22 cellular contexts compared by ENCODE assay signal in genomic region chr5:89878733-89879132, GRCh38.
"Had no signal": no experiment of that assay in that cellular context is flagged by ENCODE, and none has a peak within 500 bp of the region (broad histone marks: within the 10 kb centered on the region; RNA-seq: fewer than 3 reads in every experiment).

No MANE protein-coding gene starts in this region.

- H3K4me3 ChIP-seq: ascending aorta, cardiac muscle cell had no signal

- H3K4me3 Mint-ChIP-seq: activated CD4-positive, alpha-beta T cell treated with anti-CD3 and anti-CD28 coated beads, Interleukin-2, amount 10 ng/mL, durations not matched to agents 24 days and 14 days; activated naive CD8-positive, alpha-beta T cell treated with anti-CD3 and anti-CD28 coated beads, Interleukin-2, amount 50 U/mL, for 24 hours; activated T-cell treated with anti-CD3 and anti-CD28 coated beads, Interleukin-2, amount 50 U/mL, for 4 hours; brain; T-helper 1 cell treated with Interleukin-12 subunit alpha and Interleukin-12 subunit beta and Interleukin-4 antibody, amounts not matched to agents 30 μg/mL and 1 μg/mL, for 36 hours; WTC11 had no signal

- H3K36me3 ChIP-seq: ascending aorta, cardiac muscle cell had no signal

- H3K27me3 Mint-ChIP-seq: activated CD4-positive, alpha-beta T cell treated with anti-CD3 and anti-CD28 coated beads, Interleukin-2, amount 10 ng/mL, durations not matched to agents 24 days and 14 days; activated naive CD8-positive, alpha-beta T cell treated with anti-CD3 and anti-CD28 coated beads, Interleukin-2, amount 50 U/mL, for 24 hours; brain had no signal

- DNase-seq: activated CD4-positive, alpha-beta T cell treated with anti-CD3 and anti-CD28 coated beads for 1 hour; activated CD4-positive, alpha-beta T cell treated with anti-CD3 and anti-CD28 coated beads, Interleukin-2, amount 10 ng/mL, durations not matched to agents 24 days and 14 days; activated CD4-positive, alpha-beta T cell treated with anti-CD3 and anti-CD28 coated beads, Interleukin-2, amount 50 U/mL, for 48 hours; activated CD8-positive, alpha-beta memory T cell treated with anti-CD3 and anti-CD28 coated beads for 24 hours; activated effector memory CD4-positive, alpha-beta T cell treated with anti-CD3 and anti-CD28 coated beads, Interleukin-2, amount 50 U/mL, for 16 hours; activated naive CD4-positive, alpha-beta T cell treated with Interleukin-2 at 50 U/mL for 16 hours; activated naive CD8-positive, alpha-beta T cell treated with anti-CD3 and anti-CD28 coated beads, Interleukin-2, amount 50 U/mL, for 24 hours; activated T-cell treated with anti-CD3 and anti-CD28 coated beads, Interleukin-2, amount 50 U/mL, for 4 hours; NCI-H1092 treated with DMSO at 0.1 percent for 48 hours; NCI-H1417 treated with DMSO at 0.1 percent for 48 hours; NCI-H1694; NCI-H2107; NCI-H446; NCI-H774; RPMI8226 had no signal

- H3K4me1 Mint-ChIP-seq: activated CD4-positive, alpha-beta T cell treated with anti-CD3 and anti-CD28 coated beads, Interleukin-2, amount 10 ng/mL, durations not matched to agents 24 days and 14 days; activated naive CD8-positive, alpha-beta T cell treated with anti-CD3 and anti-CD28 coated beads, Interleukin-2, amount 50 U/mL, for 24 hours had no signal

- H3K27ac Mint-ChIP-seq: activated CD4-positive, alpha-beta T cell treated with anti-CD3 and anti-CD28 coated beads, Interleukin-2, amount 10 ng/mL, durations not matched to agents 24 days and 14 days; activated naive CD4-positive, alpha-beta T cell treated with anti-CD3 and anti-CD28 coated beads, Interleukin-2, amount 50 U/mL, for 72 hours; activated naive CD8-positive, alpha-beta T cell treated with anti-CD3 and anti-CD28 coated beads, Interleukin-2, amount 50 U/mL, for 24 hours; T-helper 1 cell treated with Interleukin-12 subunit alpha and Interleukin-12 subunit beta and Interleukin-4 antibody, amounts not matched to agents 30 μg/mL and 1 μg/mL, for 36 hours; WTC11 had no signal

- H3K4me1 ChIP-seq: ascending aorta had no signal

- H3K9me3 Mint-ChIP-seq: T-helper 1 cell treated with Interleukin-12 subunit alpha and Interleukin-12 subunit beta and Interleukin-4 antibody, amounts not matched to agents 30 μg/mL and 1 μg/mL, for 36 hours had no signal

- H3K27me3 ChIP-seq: ascending aorta, cardiac muscle cell had no signal

- H3K36me3 Mint-ChIP-seq: activated naive CD4-positive, alpha-beta T cell treated with anti-CD3 and anti-CD28 coated beads, Interleukin-2, amount 50 U/mL, for 72 hours; brain; WTC11 had no signal

- H3K27ac ChIP-seq: ascending aorta, cardiac muscle cell had no signal

- ATAC-seq: activated T-cell treated with anti-CD3 and anti-CD28 coated beads, Interleukin-2, amount 50 U/mL, for 4 hours; Right ventricle myocardium inferior had no signal
